ENCODE assay signal across 8 cellular contexts in genomic region chr1:85137660-85138059, GRCh38.
DNase-seq lines count a peak whose midpoint lies in the region; ATAC-seq and TF ChIP-seq lines count a peak whose summit lies in the region.

No MANE protein-coding gene starts in this region.

- no peak for TF ChIP-seq EP300 in transverse colon (IDR thresholded peaks at IDR 0.05; ENCODE audit: low read depth)

- H3K4me1 ChIP-seq in transverse colon: peaks cover 11 to 46% (median 27%) of the 10 kb centered on the region in 4 donors

- H3K27ac ChIP-seq in transverse colon: peak overlapping the region in 3 of 4 donors; percentile 22 to 49 (median 36)

- peak; percentile 97 for DNase-seq in NCI-H1105 (lab: John Stamatoyannopoulos, UW)
- peak; percentile 61 for DNase-seq in NCI-H82 treated with DMSO at 0.1 percent for 48 hours (lab: John Stamatoyannopoulos, UW; ENCODE audit: unreplicated experiment)
- DNase-seq in hypothalamus (lab: John Stamatoyannopoulos, UW): peak in 31 of 51 donors; percentile 1 to 61 (median 25)
- DNase-seq in transverse colon: peak; percentile 87
- no peak for DNase-seq in mesenteric fat pad (ENCODE audit: low spot score)

- intact Hi-C loops in transverse colon (cut with DNase I; ENCODE audit: low total_unique reads): no loop called here

- TF ChIP-seq POLR2A in transverse colon (IDR thresholded peaks at IDR 0.05): no peak

- WGBS in transverse colon (ENCODE audit: low coverage in 1 of 2), 2 donors: 40 to 43% methylated on average over 3 to 9 of the region's 9 CpGs

- H3K4me3 ChIP-seq in transverse colon: no peak overlapping the region

- H3K9me3 ChIP-seq in transverse colon: no peaks in the 10 kb centered on the region

- in situ Hi-C loops in transverse colon (cut with MboI; ENCODE audit: low pct_ligation_motif_present in 1 of 4, low pct_unique_long_range_greater_than_20kb in 1 of 4, low sequenced_read_pairs in 3 of 4): no loop called here

- H3K36me3 ChIP-seq in transverse colon: no peaks in the 10 kb centered on the region

- H3K27me3 ChIP-seq in transverse colon: no peaks in the 10 kb centered on the region

- ATAC-seq in HG02938 (IDR thresholded peaks at IDR 0.05; ENCODE audit: unreplicated experiment) (no peak), HG02798 (IDR thresholded peaks at IDR 0.05; ENCODE audit: poor library complexity, unreplicated experiment) (no peak), HG03039 (IDR thresholded peaks at IDR 0.05; ENCODE audit: unreplicated experiment) (no peak)

- no peak for TF ChIP-seq CTCF in transverse colon (IDR thresholded peaks at IDR 0.05)
